ENCODE assay signal across 8 cellular contexts in genomic region chr2:144331652-144332355, GRCh38.
DNase-seq lines count a peak whose midpoint lies in the region; ATAC-seq and TF ChIP-seq lines count a peak whose summit lies in the region.

No MANE protein-coding gene starts in this region.

- peak overlapping the region; percentile 78 for H3K4me3 ChIP-seq in GM12865 (ENCODE audit: low read depth, low read length)
- H3K4me3 ChIP-seq in HFF-Myc (replicated peaks; ENCODE audit: low read depth, low read length): peak overlapping the region; percentile 71
- H3K4me3 ChIP-seq in MG63: peak overlapping the region; percentile 73
- peak overlapping the region; percentile 95 for H3K4me3 ChIP-seq in adipocyte (ENCODE audit: low read length)

- DNase-seq in GM12865 (ENCODE audit: low read depth): no peak
- no peak for DNase-seq in HFF-Myc (ENCODE audit: extremely low read depth, low read depth)
- no peak for DNase-seq in MG63
- peak; percentile 84 for DNase-seq in adipocyte (ENCODE audit: low read depth)
- no peak for DNase-seq in left ventricle myocardium superior
- peak; percentile 92 for DNase-seq in retina
- DNase-seq in HCEC 1CT: no peak

- intact Hi-C loops in left ventricle myocardium superior (cut with micrococcal nuclease): loop anchor here (10.0 kb wide), 1 partner anchor 193 kb away; the partner anchor contains the start of gene ZEB2

- no peaks in the 10 kb centered on the region for H3K36me3 ChIP-seq in MG63
- no peaks in the 10 kb centered on the region for H3K36me3 ChIP-seq in adipocyte (ENCODE audit: control insufficient read depth, insufficient read depth, low read length, severe bottlenecking)

- H3K9me3 ChIP-seq in MG63 (peaks cover 5% of the 10 kb centered on the region; the same call in 1 of the 2 replicates), adipocyte (ENCODE audit: control insufficient read depth, low read length) (no peaks in the 10 kb centered on the region)

- peak overlapping the region; percentile 98 for H3K9ac ChIP-seq in adipocyte (ENCODE audit: low read length)

- peak overlapping the region; percentile 78 for H3K27ac ChIP-seq in 22Rv1

- peak; percentile 92 for ATAC-seq in left ventricle myocardium superior

- TF ChIP-seq CTCF in 22Rv1 (IDR thresholded peaks at IDR 0.05): peak; percentile 32
- TF ChIP-seq CTCF in GM12865 (IDR thresholded peaks at IDR 0.05; ENCODE audit: insufficient read depth, low read depth, low read length, missing control alignments): peak; percentile 27
- TF ChIP-seq CTCF in HFF-Myc (IDR thresholded peaks at IDR 0.05; ENCODE audit: low read depth, low read length, missing control alignments): no peak

- no peaks in the 10 kb centered on the region for H3K27me3 ChIP-seq in MG63
- H3K27me3 ChIP-seq in adipocyte (replicated peaks; ENCODE audit: control insufficient read depth, insufficient read depth, low read length): no peaks in the 10 kb centered on the region

- peaks cover 31% of the 10 kb centered on the region for H3K4me1 ChIP-seq in adipocyte (ENCODE audit: control insufficient read depth, insufficient read depth, low read length)

Comparison
In these comparisons a context has a peak if more than half of its experiments do, and no peak if none do; other contexts are left out.
1. DNase-seq: peak in adipocyte (single experiment) and retina (single experiment); none in GM12865 (single experiment), HFF-Myc (single experiment), MG63 (single experiment), left ventricle myocardium superior (single experiment) and HCEC 1CT (single experiment).
2. Peak in every context shown above with its lines, with median percentiles within 50 percentile points of each other: H3K4me3 ChIP-seq.